Comparison of ENCODE assay signal across 8 cellular contexts in genomic region chr3:197554562-197555280, GRCh38. TPM values are rescaled to one million over a fixed set of nuclear protein-coding genes. Genes with fewer than 3 reads are reported as not detected.
DNase-seq lines count a peak whose midpoint lies in the region; ATAC-seq, FAIRE-seq and TF ChIP-seq lines count a peak whose summit lies in the region.

No MANE protein-coding gene starts in this region.

- no peaks in the 10 kb centered on the region for H3K9me3 ChIP-seq in mesodermal cell (ENCODE audit: control insufficient read depth, low read length)

- peak; percentile 31 for FAIRE-seq in HTR-8/SVneo (lab: Jason Lieb, UNC)
- FAIRE-seq in endometrium (lab: Jason Lieb, UNC): peak; percentile 76

- H3K4me1 Mint-ChIP-seq in Calu3 (ENCODE audit: low read depth, unreplicated experiment): peaks cover 17% of the 10 kb centered on the region

- H3K4me1 ChIP-seq in mesodermal cell (ENCODE audit: control insufficient read depth, insufficient read depth, low read length, poor library complexity, severe bottlenecking): no peaks in the 10 kb centered on the region

- H3K9me3 Mint-ChIP-seq in Calu3 (ENCODE audit: low read depth, unreplicated experiment): no peaks in the 10 kb centered on the region

- DNase-seq in Calu3 (peak; percentile 95), HTR-8/SVneo (ENCODE audit: insufficient read length, low spot score) (peak; percentile 97), NOMO-1 treated with dmso at 0.1 percent for 144 hours (lab: John Stamatoyannopoulos, UW; ENCODE audit: unreplicated experiment) (peak; percentile 100)
- DNase-seq in activated CD8-positive, alpha-beta memory T cell treated with anti-CD3 and anti-CD28 coated beads, Interleukin-2, amount 50 U/mL, for 24 hours (ENCODE audit: extremely low read depth): peak; percentile 83
- DNase-seq in stimulated activated CD8-positive, alpha-beta memory T cell treated with anti-CD3 and anti-CD28 coated beads, Interleukin-15, amount 100 ng/mL, for 24 hours (ENCODE audit: low read depth): peak; percentile 70

- CTCF ChIA-PET in Calu3 (lab: Charles Lee): interaction anchor here (1.2 kb wide), 1 partner anchor 11 kb away, joined by 3 read pairs; no protein-coding TSS in a partner anchor

- no TSS peak for BruUV-seq in Calu3 (replicated peaks; lab: Mats Ljungman, UMichigan)

- peak overlapping the region; percentile 56 for H3K4me3 ChIP-seq in mesodermal cell (ENCODE audit: extremely low read depth, insufficient read depth, low read length, poor library complexity, severe bottlenecking)

- intact Hi-C loops in Calu3 (cut with micrococcal nuclease; ENCODE audit: unreplicated experiment): no loop called here

- peak; percentile 97 for ATAC-seq in GM21381 (IDR thresholded peaks at IDR 0.05; ENCODE audit: unreplicated experiment)

- peak overlapping the region; percentile 74 for H3K27ac Mint-ChIP-seq in Calu3 (ENCODE audit: unreplicated experiment)

- peaks cover 30% of the 10 kb centered on the region for H3K36me3 Mint-ChIP-seq in Calu3 (ENCODE audit: insufficient read depth, unreplicated experiment)

- WGBS in mesodermal cell (ENCODE audit: insufficient coverage in 2 of 2), 2 experiments: 2 to 6% methylated on average over 26 to 47 of the region's 60 CpGs

- H3K27ac ChIP-seq in mesodermal cell (ENCODE audit: low read depth, low read length, severe bottlenecking): peak overlapping the region; percentile 81

- TF ChIP-seq CTCF in Calu3 (IDR thresholded peaks at IDR 0.05; ENCODE audit: unreplicated experiment): peak; percentile 61

- peak overlapping the region; percentile 84 for H3K4me3 Mint-ChIP-seq in Calu3 (ENCODE audit: low read depth, unreplicated experiment)

- H3K27me3 Mint-ChIP-seq in Calu3 (ENCODE audit: unreplicated experiment): no peaks in the 10 kb centered on the region

- no peaks in the 10 kb centered on the region for H3K36me3 ChIP-seq in mesodermal cell (ENCODE audit: control insufficient read depth, insufficient read depth, low read length)

RNA-seq across cellular contexts. Expression of gene BDH1, which starts 1.0 kb away (rescaled TPM):
- total RNA-seq in Calu3 (2022): 49.0 and 56.7 TPM in 2 replicates
- 3.6 TPM for polyA plus RNA-seq in mesodermal cell (2013, experiment 1 of 2)
- 3.0 TPM for polyA plus RNA-seq in mesodermal cell (2013, experiment 2 of 2)

Comparison
In these comparisons a context has a peak if more than half of its experiments do, and no peak if none do; other contexts are left out.
1. Peak in every context shown above with its lines: DNase-seq, ATAC-seq, H3K4me3 ChIP-seq and H3K27ac ChIP-seq.